In genomic region chr2:166882851-166883250, GRCh38 we compare ENCODE assay signal across 1 cellular context.
TF ChIP-seq lines count a peak whose summit lies in the region.

No MANE protein-coding gene starts in this region.

TF ChIP-seq in GM23338, 12 proteins besides CTCF, POLR2A, EP300 and RAD21 (continued from another document):
- TF ChIP-seq ZNF462 (CRISPR knock-in tag; IDR thresholded peaks at IDR 0.05), result no peak
- no peak for TF ChIP-seq NANOG (IDR thresholded peaks at IDR 0.05; ENCODE audit: borderline replicate concordance)
- TF ChIP-seq CREB1 (CRISPR knock-in tag; IDR thresholded peaks at IDR 0.05; ENCODE audit: low read depth), result no peak
- no peak for TF ChIP-seq JUNB (IDR thresholded peaks at IDR 0.05; ENCODE audit: unreplicated experiment)
- no peak for TF ChIP-seq STAT1 (IDR thresholded peaks at IDR 0.05; ENCODE audit: unreplicated experiment)
- no peak for TF ChIP-seq ZNF114 (CRISPR knock-in tag; IDR thresholded peaks at IDR 0.05)
- no peak for TF ChIP-seq ETS1 (IDR thresholded peaks at IDR 0.05)
